Comparison of ENCODE assay signal across 1 cellular context in the genomic region with DNA sequence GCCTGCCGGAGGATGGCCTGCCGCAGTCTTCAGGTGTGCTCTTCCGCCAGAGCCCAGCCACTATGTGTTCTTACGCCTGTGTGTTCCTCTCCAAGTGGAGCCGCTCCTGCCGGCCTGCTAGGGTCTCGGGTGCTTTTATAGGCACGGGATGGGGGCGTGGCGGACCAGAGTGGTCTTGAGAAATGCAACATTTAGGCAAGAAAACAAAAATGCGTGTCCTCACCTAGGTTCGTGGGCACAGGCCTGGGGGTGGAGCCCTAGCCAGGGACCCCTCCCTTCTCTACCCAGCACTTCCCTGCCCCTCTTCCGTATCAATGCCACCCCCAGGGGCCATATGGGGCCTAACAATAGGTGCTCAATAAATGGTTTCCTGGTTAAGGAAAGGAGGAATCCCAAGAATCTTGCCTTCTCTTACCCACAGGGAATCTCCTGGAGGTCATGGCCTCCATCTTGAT.
TF ChIP-seq lines count a peak whose summit lies in the region.

No MANE protein-coding gene starts in this region.

TF ChIP-seq in H1, 55 proteins besides CTCF, POLR2A, EP300 and RAD21:
- TF ChIP-seq SIX5 (IDR thresholded peaks at IDR 0.05; ENCODE audit: low read depth, low read length): 0 out of 2 replicates have a peak, but pooled peaks have one; percentile 1
- peak; percentile 31 for TF ChIP-seq PHF8 (conservative IDR thresholded peaks at IDR 0.05; ENCODE audit: low read depth, low read length)
- no peak for TF ChIP-seq SRF (IDR thresholded peaks at IDR 0.05; ENCODE audit: low read depth, low read length)
- peak; percentile 82; the same call in 1 of the 2 replicates for TF ChIP-seq RBBP5 (IDR thresholded peaks at IDR 0.05; ENCODE audit: borderline replicate concordance, low read depth, low read length)
- TF ChIP-seq, protein P1, sequence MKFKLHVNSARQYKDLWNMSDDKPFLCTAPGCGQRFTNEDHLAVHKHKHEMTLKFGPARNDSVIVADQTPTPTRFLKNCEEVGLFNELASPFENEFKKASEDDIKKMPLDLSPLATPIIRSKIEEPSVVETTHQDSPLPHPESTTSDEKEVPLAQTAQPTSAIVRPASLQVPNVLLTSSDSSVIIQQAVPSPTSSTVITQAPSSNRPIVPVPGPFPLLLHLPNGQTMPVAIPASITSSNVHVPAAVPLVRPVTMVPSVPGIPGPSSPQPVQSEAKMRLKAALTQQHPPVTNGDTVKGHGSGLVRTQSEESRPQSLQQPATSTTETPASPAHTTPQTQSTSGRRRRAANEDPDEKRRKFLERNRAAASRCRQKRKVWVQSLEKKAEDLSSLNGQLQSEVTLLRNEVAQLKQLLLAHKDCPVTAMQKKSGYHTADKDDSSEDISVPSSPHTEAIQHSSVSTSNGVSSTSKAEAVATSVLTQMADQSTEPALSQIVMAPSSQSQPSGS (IDR thresholded peaks at IDR 0.05; ENCODE audit: low read length): 0 out of 2 replicates have a peak, but pooled peaks have one; percentile 49
- no peak for TF ChIP-seq CHD1 (IDR thresholded peaks at IDR 0.05; ENCODE audit: low read depth, low read length)
- no peak for TF ChIP-seq RNF2 (IDR thresholded peaks at IDR 0.05; ENCODE audit: borderline replicate concordance, low read depth, low read length, missing control alignments, poor library complexity, severe bottlenecking)
- peak; percentile 62; the same call in 1 of the 2 replicates for TF ChIP-seq CHD2 (IDR thresholded peaks at IDR 0.05; ENCODE audit: low read length)
- peak; percentile 38; the same call in 1 of the 2 replicates for TF ChIP-seq BACH1 (IDR thresholded peaks at IDR 0.05; ENCODE audit: low read length)
- TF ChIP-seq TEAD4 (IDR thresholded peaks at IDR 0.05; ENCODE audit: low read depth, low read length): peak; percentile 97
- peak; percentile 43 for TF ChIP-seq NANOG (IDR thresholded peaks at IDR 0.05; ENCODE audit: insufficient read depth, low read depth, low read length, poor library complexity, severe bottlenecking)
- 0 out of 4 replicates have a peak, but pooled peaks of 1 of the 2 experiments have one; percentile 92 for TF ChIP-seq HDAC2 (IDR thresholded peaks at IDR 0.05; ENCODE audit: borderline replicate concordance in 1 of 2, low read depth in 2 of 2, low read length in 2 of 2)
- peak; percentile 89 for TF ChIP-seq YY1 (IDR thresholded peaks at IDR 0.05; ENCODE audit: low read depth, low read length)
- TF ChIP-seq, protein P2, sequence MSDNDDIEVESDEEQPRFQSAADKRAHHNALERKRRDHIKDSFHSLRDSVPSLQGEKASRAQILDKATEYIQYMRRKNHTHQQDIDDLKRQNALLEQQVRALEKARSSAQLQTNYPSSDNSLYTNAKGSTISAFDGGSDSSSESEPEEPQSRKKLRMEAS (IDR thresholded peaks at IDR 0.05): peak; percentile 6; the same call in 1 of the 2 replicates
- peak; percentile 86 for TF ChIP-seq TAF1 (IDR thresholded peaks at IDR 0.05; ENCODE audit: low read depth, low read length)
- peak; percentile 34; the same call in 1 of the 2 replicates for TF ChIP-seq EGR1 (IDR thresholded peaks at IDR 0.05; ENCODE audit: borderline replicate concordance, low read depth, low read length)
- TF ChIP-seq SAP30 (IDR thresholded peaks at IDR 0.05; ENCODE audit: insufficient read depth, insufficient replicate concordance, low read length): no peak
- peak in 1 of 2 experiments; percentile 28 for TF ChIP-seq BCL11A (IDR thresholded peaks at IDR 0.05; ENCODE audit: low read depth in 2 of 2, low read length in 2 of 2)
- peak; percentile 92 for TF ChIP-seq TBP (IDR thresholded peaks at IDR 0.05; ENCODE audit: low read depth, low read length)
- TF ChIP-seq KDM5A (IDR thresholded peaks at IDR 0.05; ENCODE audit: low read length): no peak
- TF ChIP-seq TAF7 (optimal IDR thresholded peaks at IDR 0.05; ENCODE audit: borderline replicate concordance, low read depth, low read length): peak; percentile 75
- TF ChIP-seq SP1 (IDR thresholded peaks at IDR 0.05; ENCODE audit: low read depth, low read length): peak; percentile 76
- TF ChIP-seq POU5F1 (IDR thresholded peaks at IDR 0.05; ENCODE audit: low read depth, low read length): no peak
- TF ChIP-seq ASH2L (IDR thresholded peaks at IDR 0.05; ENCODE audit: low read length): peak; percentile 66
- TF ChIP-seq, protein P3, sequence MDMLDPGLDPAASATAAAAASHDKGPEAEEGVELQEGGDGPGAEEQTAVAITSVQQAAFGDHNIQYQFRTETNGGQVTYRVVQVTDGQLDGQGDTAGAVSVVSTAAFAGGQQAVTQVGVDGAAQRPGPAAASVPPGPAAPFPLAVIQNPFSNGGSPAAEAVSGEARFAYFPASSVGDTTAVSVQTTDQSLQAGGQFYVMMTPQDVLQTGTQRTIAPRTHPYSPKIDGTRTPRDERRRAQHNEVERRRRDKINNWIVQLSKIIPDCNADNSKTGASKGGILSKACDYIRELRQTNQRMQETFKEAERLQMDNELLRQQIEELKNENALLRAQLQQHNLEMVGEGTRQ (IDR thresholded peaks at IDR 0.05; ENCODE audit: low read length): no peak
- peak; percentile 89 for TF ChIP-seq POLR2AphosphoS5 (IDR thresholded peaks at IDR 0.05; ENCODE audit: low read depth, low read length)
